ENCODE assay signal across 11 cellular contexts in genomic region chr16:3787924-3788661, GRCh38.
DNase-seq lines count a peak whose midpoint lies in the region; ATAC-seq and TF ChIP-seq lines count a peak whose summit lies in the region.
"Had no signal": no experiment of that assay in that cellular context is flagged by ENCODE, and none has a peak within 500 bp of the region (broad histone marks: within the 10 kb centered on the region; RNA-seq: fewer than 3 reads in every experiment).

No MANE protein-coding gene starts in this region.

- H3K9me3 ChIP-seq in Panc1 (ENCODE audit: control insufficient read depth, insufficient read depth, low read depth, low read length) (no peaks in the 10 kb centered on the region), spleen (no peaks in the 10 kb centered on the region)

- H3K4me3 ChIP-seq in Panc1 (ENCODE audit: low read depth in 2 of 2, low read length in 2 of 2) (no peak overlapping the region), spleen (no peak overlapping the region)

- H3K4me1 ChIP-seq in Panc1 (ENCODE audit: control insufficient read depth, insufficient read depth, low read length), result no peaks in the 10 kb centered on the region
- H3K4me1 ChIP-seq in spleen, result peaks cover 4 to 73% (median 30%) of the 10 kb centered on the region in 6 donors

- 74 to 89% (median 81%) methylated on average over 10 of the region's 10 CpGs for WGBS in spleen, 5 donors

- 0 out of 2 replicates have a peak, but pooled peaks cover 8% of the 10 kb centered on the region for H3K36me3 ChIP-seq in Panc1 (ENCODE audit: control insufficient read depth, insufficient read depth, low read length)
- peaks cover 3 to 99% (median 46%) of the 10 kb centered on the region in 6 donors for H3K36me3 ChIP-seq in spleen

- in situ Hi-C loops in GM13976 (cut with MboI; ENCODE audit: low sequenced_read_pairs, unreplicated experiment), result no loop called here
- in situ Hi-C loops in Panc1 (cut with HindIII; ENCODE audit: low pct_unique_long_range_greater_than_20kb, low sequenced_read_pairs), result no loop called here

- ATAC-seq in HG02798 (IDR thresholded peaks at IDR 0.05; ENCODE audit: poor library complexity, unreplicated experiment), result peak; percentile 84
- ATAC-seq in Panc1, result 0 out of 2 replicates have a peak, but pooled peaks have one; percentile 50
- no peak for ATAC-seq in left cardiac atrium

- no TSS peak for BruUV-seq in Panc1 (replicated peaks; lab: Mats Ljungman, UMichigan)

- CTCF ChIA-PET in Panc1 (lab: Charles Lee), result interaction anchor here (0.6 kb wide), 1 partner anchor 1375 kb away, joined by 13 read pairs; no protein-coding TSS in a partner anchor

- H3K27ac ChIP-seq in Panc1 (ENCODE audit: low read length), result no peak overlapping the region
- H3K27ac ChIP-seq in spleen, result no peak overlapping the region

- POLR2A ChIA-PET in Panc1 (lab: Charles Lee), result no interaction called here

- TF ChIP-seq POLR2A in spleen (IDR thresholded peaks at IDR 0.05), result no peak

- H3K27me3 ChIP-seq in Panc1 (ENCODE audit: control insufficient read depth, insufficient read depth, low read length) (no peaks in the 10 kb centered on the region), spleen (replicated peaks in 1 of 7) (no peaks in the 10 kb centered on the region)

- DNase-seq in GM13976 (ENCODE audit: low spot score) (peak; percentile 65), GM19238 (ENCODE audit: insufficient read length, low spot score) (peak; percentile 21), Panc1 (ENCODE audit: low read depth, low spot score) (no peak), NCI-H524 treated with DMSO at 0.1 percent for 48 hours (lab: John Stamatoyannopoulos, UW) (no peak), spleen (no peak), left cardiac atrium (no peak), Ammon's horn (ENCODE audit: low spot score) (no peak)
- DNase-seq: cortex of kidney, NCI-H2227 treated with DMSO at 0.1 percent for 48 hours, T-helper 9 cell had no signal

- no peak for TF ChIP-seq CTCF in GM13976 (IDR thresholded peaks at IDR 0.05; ENCODE audit: borderline replicate concordance, control extremely low read depth, extremely low read depth, insufficient read depth, missing control alignments)
- no peak for TF ChIP-seq CTCF in Panc1 (IDR thresholded peaks at IDR 0.05)
- TF ChIP-seq CTCF in spleen (IDR thresholded peaks at IDR 0.05 in 8 of 11, conservative IDR thresholded peaks at IDR 0.05 in 3 of 11), result no peak

- intact Hi-C loops in Panc1 (cut with micrococcal nuclease; ENCODE audit: unreplicated experiment) (no loop called here), spleen (cut with DNase I; ENCODE audit: low total_unique reads) (no loop called here), left cardiac atrium (cut with DNase I) (loop anchor here in 1 of 2 donors (10.0 kb wide), 1 partner anchor 87 kb away; no protein-coding TSS in a partner anchor)

Comparison
In these comparisons a context has a peak if more than half of its experiments do, and no peak if none do; other contexts are left out.
1. DNase-seq: peak in GM13976 (single experiment) and GM19238 (single experiment); none in Panc1 (single experiment), NCI-H524 treated with DMSO at 0.1 percent for 48 hours (single experiment), spleen (single experiment), left cardiac atrium (single experiment) and Ammon's horn (single experiment).
2. ATAC-seq: peak in HG02798 (single experiment) and Panc1 (single experiment); none in left cardiac atrium (0 of 2).